41 cellular contexts compared by ENCODE assay signal in the genomic region with DNA sequence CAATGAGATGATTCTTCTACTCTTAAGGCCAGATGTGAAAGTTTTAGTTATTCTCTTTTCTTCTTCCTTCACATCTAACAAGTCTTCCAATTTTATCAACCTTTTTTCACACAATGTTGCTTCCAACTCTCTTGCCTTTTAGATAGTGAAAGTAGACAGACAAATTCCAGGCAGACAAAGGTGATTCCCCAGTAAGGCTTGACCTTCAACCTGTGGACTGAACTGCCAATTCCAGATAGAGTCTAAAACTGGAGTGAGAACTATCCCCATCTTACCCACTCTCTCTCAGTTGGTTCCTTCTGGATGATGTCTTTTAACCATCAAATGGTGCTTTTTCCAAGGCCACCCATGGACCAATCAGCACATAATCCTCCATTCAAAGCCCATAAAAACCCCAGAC.
"Had no signal": no experiment of that assay in that cellular context is flagged by ENCODE, and none has a peak within 500 bp of the region (broad histone marks: within the 10 kb centered on the region; RNA-seq: fewer than 3 reads in every experiment).

No MANE protein-coding gene starts in this region.

- H3K4me3 Mint-ChIP-seq: activated naive CD4-positive, alpha-beta T cell treated with anti-CD3 and anti-CD28 coated beads for 36 hours; activated naive CD4-positive, alpha-beta T cell treated with anti-CD3 and anti-CD28 coated beads, Interleukin-2, amount 10 ng/mL, durations not matched to agents 7 days and 5 days; activated naive CD4-positive, alpha-beta T cell treated with anti-CD3 and anti-CD28 coated beads, Interleukin-2, amount 50 U/mL, for 24 hours; activated naive CD8-positive, alpha-beta T cell; activated naive CD8-positive, alpha-beta T cell treated with anti-CD3 and anti-CD28 coated beads for 36 hours; activated naive CD8-positive, alpha-beta T cell treated with anti-CD3 and anti-CD28 coated beads, Interleukin-2, amount 10 ng/mL, durations not matched to agents 7 days and 5 days; activated naive CD8-positive, alpha-beta T cell treated with anti-CD3 and anti-CD28 coated beads, Interleukin-2, amount 50 U/mL, for 24 hours; activated T-cell treated with anti-CD3 and anti-CD28 coated beads, Interleukin-2, amount 50 U/mL, for 24 hours; activated T-cell treated with anti-CD3 and anti-CD28 coated beads, Interleukin-2, amount 50 U/mL, for 4 hours; activated T-cell treated with anti-CD3 and anti-CD28 coated beads, Interleukin-2, amount 50 U/mL, for 72 hours; activated T-helper 1 cell treated with anti-CD3 and anti-CD28 coated beads, Interleukin-12 subunit alpha, Interleukin-12 subunit beta, Interleukin-2, Interleukin-4 antibody, amounts not matched to agents 30 ng/mL and 10 ng/mL and 1 ng/mL, durations not matched to agents 14 hours and 24 hours and 36 hours; activated T-helper 17 cell treated with anti-CD3 and anti-CD28 coated beads, Interleukin-2, amount 50 U/mL, for 72 hours; brain; central memory CD8-positive, alpha-beta T cell had no signal

- FAIRE-seq: astrocyte, bronchial epithelial cell had no signal

- DNase-seq: activated effector memory CD4-positive, alpha-beta T cell treated with anti-CD3 and anti-CD28 coated beads, Interleukin-2, amount 50 U/mL, for 16 hours; activated effector memory CD4-positive, alpha-beta T cell treated with Interleukin-2 at 50 U/mL for 16 hours; activated gamma-delta T cell; activated gamma-delta T cell treated with Interleukin-2 at 50 U/mL for 16 hours; activated naive CD4-positive, alpha-beta T cell; activated naive CD4-positive, alpha-beta T cell treated with anti-CD3 and anti-CD28 coated beads for 36 hours; activated naive CD4-positive, alpha-beta T cell treated with anti-CD3 and anti-CD28 coated beads, Interleukin-2, amount 10 ng/mL, durations not matched to agents 7 days and 5 days; activated naive CD4-positive, alpha-beta T cell treated with anti-CD3 and anti-CD28 coated beads, Interleukin-2, amount 50 U/mL, for 16 hours; activated naive CD4-positive, alpha-beta T cell treated with Interleukin-2 at 50 U/mL for 16 hours; activated naive CD8-positive, alpha-beta T cell treated with anti-CD3 and anti-CD28 coated beads for 36 hours; activated naive CD8-positive, alpha-beta T cell treated with anti-CD3 and anti-CD28 coated beads, Interleukin-2, amount 10 ng/mL, durations not matched to agents 7 days and 5 days; activated naive CD8-positive, alpha-beta T cell treated with anti-CD3 and anti-CD28 coated beads, Interleukin-2, amount 50 U/mL, for 24 hours; activated T-cell treated with anti-CD3 and anti-CD28 coated beads for 4 hours; activated T-cell treated with anti-CD3 and anti-CD28 coated beads, Interleukin-2, amount 50 U/mL, for 1 hour; activated T-cell treated with anti-CD3 and anti-CD28 coated beads, Interleukin-2, amount 50 U/mL, for 24 hours; activated T-cell treated with anti-CD3 and anti-CD28 coated beads, Interleukin-2, amount 50 U/mL, for 4 hours; activated T-cell treated with anti-CD3 and anti-CD28 coated beads, Interleukin-2, amount 50 U/mL, for 48 hours; activated T-cell treated with anti-CD3 and anti-CD28 coated beads, Interleukin-2, amount 50 U/mL, for 72 hours; adrenal gland; amniotic stem cell; amygdala; anterior cingulate cortex; aorta; body of pancreas; brain microvascular endothelial cell; caudate nucleus; central memory CD4-positive, alpha-beta T cell; cerebellar nuclear complex had no signal

- H3K27me3 ChIP-seq: ascending aorta, body of pancreas, brain microvascular endothelial cell, breast epithelium, cardiac muscle cell had no signal

- H3K36me3 Mint-ChIP-seq: activated naive CD4-positive, alpha-beta T cell treated with anti-CD3 and anti-CD28 coated beads, Interleukin-2, amount 10 ng/mL, durations not matched to agents 7 days and 5 days; activated naive CD4-positive, alpha-beta T cell treated with anti-CD3 and anti-CD28 coated beads, Interleukin-2, amount 50 U/mL, for 24 hours; activated naive CD8-positive, alpha-beta T cell; activated naive CD8-positive, alpha-beta T cell treated with anti-CD3 and anti-CD28 coated beads for 36 hours; activated naive CD8-positive, alpha-beta T cell treated with anti-CD3 and anti-CD28 coated beads, Interleukin-2, amount 10 ng/mL, durations not matched to agents 7 days and 5 days; brain had no signal

- H3K27ac Mint-ChIP-seq: activated naive CD4-positive, alpha-beta T cell treated with anti-CD3 and anti-CD28 coated beads for 36 hours; activated naive CD4-positive, alpha-beta T cell treated with anti-CD3 and anti-CD28 coated beads, Interleukin-2, amount 10 ng/mL, durations not matched to agents 7 days and 5 days; activated naive CD4-positive, alpha-beta T cell treated with anti-CD3 and anti-CD28 coated beads, Interleukin-2, amount 50 U/mL, for 24 hours; activated naive CD4-positive, alpha-beta T cell treated with anti-CD3 and anti-CD28 coated beads, Interleukin-2, amount 50 U/mL, for 72 hours; activated naive CD8-positive, alpha-beta T cell; activated naive CD8-positive, alpha-beta T cell treated with anti-CD3 and anti-CD28 coated beads for 36 hours; activated naive CD8-positive, alpha-beta T cell treated with anti-CD3 and anti-CD28 coated beads, Interleukin-2, amount 10 ng/mL, durations not matched to agents 7 days and 5 days; activated naive CD8-positive, alpha-beta T cell treated with anti-CD3 and anti-CD28 coated beads, Interleukin-2, amount 50 U/mL, for 24 hours; activated T-cell treated with anti-CD3 and anti-CD28 coated beads, Interleukin-2, amount 50 U/mL, for 24 hours; activated T-cell treated with anti-CD3 and anti-CD28 coated beads, Interleukin-2, amount 50 U/mL, for 72 hours; activated T-helper 1 cell treated with anti-CD3 and anti-CD28 coated beads, Interleukin-12 subunit alpha, Interleukin-12 subunit beta, Interleukin-2, Interleukin-4 antibody, amounts not matched to agents 30 ng/mL and 10 ng/mL and 1 ng/mL, durations not matched to agents 14 hours and 24 hours and 36 hours; activated T-helper 17 cell treated with anti-CD3 and anti-CD28 coated beads, Interleukin-2, amount 50 U/mL, for 72 hours; activated T-helper 2 cell treated with anti-CD3 and anti-CD28 coated beads, Interferon-gamma antibody, Interleukin-2, Interleukin-4, amounts not matched to agents 10 μg/mL and 5 μg/mL and 100 μg/mL, durations not matched to agents 14 hours and 24 hours and 36 hours; brain had no signal

- H3K4me3 ChIP-seq: adrenal gland, ascending aorta, body of pancreas, breast epithelium, cardiac muscle cell had no signal

- ATAC-seq: activated naive CD4-positive, alpha-beta T cell treated with anti-CD3 and anti-CD28 coated beads, Interleukin-2, amount 50 U/mL, for 72 hours; activated naive CD8-positive, alpha-beta T cell treated with anti-CD3 and anti-CD28 coated beads, Interleukin-2, amount 50 U/mL, for 24 hours; activated T-cell treated with anti-CD3 and anti-CD28 coated beads, Interleukin-2, amount 50 U/mL, for 4 hours; activated T-cell treated with anti-CD3 and anti-CD28 coated beads, Interleukin-2, amount 50 U/mL, for 72 hours; activated T-helper 17 cell treated with anti-CD3 and anti-CD28 coated beads, Interleukin-2, amount 50 U/mL, for 72 hours; body of pancreas had no signal

- H3K9me3 ChIP-seq: adrenal gland, ascending aorta, body of pancreas had no signal

- H3K4me1 ChIP-seq: adrenal gland, ascending aorta, body of pancreas, breast epithelium had no signal

- H3K4me1 Mint-ChIP-seq: activated naive CD4-positive, alpha-beta T cell treated with anti-CD3 and anti-CD28 coated beads, Interleukin-2, amount 10 ng/mL, durations not matched to agents 7 days and 5 days; activated naive CD4-positive, alpha-beta T cell treated with anti-CD3 and anti-CD28 coated beads, Interleukin-2, amount 50 U/mL, for 24 hours; activated naive CD8-positive, alpha-beta T cell treated with anti-CD3 and anti-CD28 coated beads for 36 hours; activated naive CD8-positive, alpha-beta T cell treated with anti-CD3 and anti-CD28 coated beads, Interleukin-2, amount 10 ng/mL, durations not matched to agents 7 days and 5 days; activated naive CD8-positive, alpha-beta T cell treated with anti-CD3 and anti-CD28 coated beads, Interleukin-2, amount 50 U/mL, for 24 hours; activated T-helper 17 cell treated with anti-CD3 and anti-CD28 coated beads, Interleukin-2, amount 50 U/mL, for 72 hours; central memory CD8-positive, alpha-beta T cell had no signal

- H3K27me3 Mint-ChIP-seq: activated naive CD4-positive, alpha-beta T cell treated with anti-CD3 and anti-CD28 coated beads, Interleukin-2, amount 10 ng/mL, durations not matched to agents 7 days and 5 days; activated naive CD8-positive, alpha-beta T cell treated with anti-CD3 and anti-CD28 coated beads for 36 hours; activated naive CD8-positive, alpha-beta T cell treated with anti-CD3 and anti-CD28 coated beads, Interleukin-2, amount 50 U/mL, for 24 hours; central memory CD8-positive, alpha-beta T cell had no signal

- H3K36me3 ChIP-seq: adrenal gland, ascending aorta, brain microvascular endothelial cell, breast epithelium, cardiac muscle cell had no signal

- H3K27ac ChIP-seq: adrenal gland, ascending aorta, body of pancreas, brain microvascular endothelial cell, breast epithelium, cardiac muscle cell had no signal
